11 cellular contexts compared by ENCODE assay signal in the genomic region with DNA sequence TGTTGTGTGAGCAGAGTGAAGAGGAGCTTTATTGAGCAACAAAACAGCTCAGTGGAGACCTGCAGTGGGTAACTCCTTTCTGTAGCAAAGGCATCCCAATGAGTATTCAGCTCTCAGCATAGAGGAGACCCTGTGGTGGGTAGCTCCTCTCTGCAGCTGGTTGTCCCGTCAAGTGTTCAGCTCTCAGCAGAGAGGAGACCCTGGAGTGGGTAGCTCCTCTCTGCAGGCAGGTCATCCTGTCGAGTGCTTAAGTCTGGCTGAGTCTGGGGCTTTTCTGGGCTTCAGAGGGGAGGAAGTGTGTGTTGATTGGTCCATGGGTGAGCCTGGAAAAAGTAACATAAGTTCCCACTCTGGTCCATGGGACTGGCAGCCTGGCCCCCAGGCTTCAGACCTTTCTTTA.
"Had no signal": no experiment of that assay in that cellular context is flagged by ENCODE, and none has a peak within 500 bp of the region (broad histone marks: within the 10 kb centered on the region; RNA-seq: fewer than 3 reads in every experiment).

No MANE protein-coding gene starts in this region.

- H3K4me3 Mint-ChIP-seq: GM23338, H9, HFFc6 had no signal

- ATAC-seq: GM23338, HCT116 had no signal

- H3K36me3 ChIP-seq: HAP-1 had no signal

- H3K27ac ChIP-seq: GM23248 had no signal

- FAIRE-seq: H1, H54 had no signal

- H3K4me3 ChIP-seq: GM23248, GM23338, HAP-1 had no signal

- H3K4me1 ChIP-seq: HAP-1 had no signal

- H3K9ac ChIP-seq: GM23248 had no signal

- DNase-seq: GM23248, GOT3, H7, H9, HCEC 1CT, HFFc6 had no signal

- H3K9me3 Mint-ChIP-seq: HFFc6 had no signal

- H2AFZ ChIP-seq: GM23248, GM23338 had no signal

- H3K4me2 ChIP-seq: GM23338 had no signal

- H3K27ac Mint-ChIP-seq: GM23338, H9, HFFc6 had no signal
